ENCODE assay signal across 7 cellular contexts in genomic region chr4:26257444-26257843, GRCh38.
DNase-seq lines count a peak whose midpoint lies in the region; ATAC-seq and TF ChIP-seq lines count a peak whose summit lies in the region.
"Not testable (repeated sequence)": the region's sequence is repeated elsewhere in the genome, so short reads cannot be mapped to it uniquely, and the experiment has no call there.

No MANE protein-coding gene starts in this region.

- peak overlapping the region; percentile 78 for H3K4me2 ChIP-seq in OCI-LY3 (ENCODE audit: low read length)

- peak overlapping the region; percentile 47 for H3K4me3 ChIP-seq in OCI-LY3 (ENCODE audit: low read length)
- H3K4me3 ChIP-seq in neutrophil (ENCODE audit: low read depth in 1 of 2, low read length in 1 of 2): peak overlapping the region in 1 of 2 experiments; percentile 19

- H3K27me3 ChIP-seq in OCI-LY3 (ENCODE audit: low read depth, low read length); neutrophil: not testable (repeated sequence)

- not testable (repeated sequence) for H3K4me1 Mint-ChIP-seq in stimulated activated naive B cell treated with anti-CD40 and anti-IgM and Interleukin-4, amounts not matched to agents 10 μg/mL and 1 μg/mL and 100 μg/mL, for 72 hours

- H3K4me3 Mint-ChIP-seq in stimulated activated naive B cell treated with anti-CD40 and anti-IgM and Interleukin-4, amounts not matched to agents 10 μg/mL and 1 μg/mL and 100 μg/mL, for 72 hours: not testable (repeated sequence)

- H3K9me3 Mint-ChIP-seq in stimulated activated naive B cell treated with anti-CD40 and anti-IgM and Interleukin-4, amounts not matched to agents 10 μg/mL and 1 μg/mL and 100 μg/mL, for 72 hours: not testable (repeated sequence)

- H3K36me3 ChIP-seq in OCI-LY3 (replicated peaks; ENCODE audit: low read depth, low read length); neutrophil: not testable (repeated sequence)

- ATAC-seq in GM18502 (IDR thresholded peaks at IDR 0.05; ENCODE audit: poor library complexity, unreplicated experiment) (peak; percentile 22), GM19395 (IDR thresholded peaks at IDR 0.05; ENCODE audit: unreplicated experiment) (peak; percentile 14), HG03432 (IDR thresholded peaks at IDR 0.05; ENCODE audit: unreplicated experiment) (peak; percentile 6)
- peak; percentile 53 to 64 for ATAC-seq in stimulated activated naive B cell treated with anti-CD40 and anti-IgM and Interleukin-4, amounts not matched to agents 10 μg/mL and 1 μg/mL and 100 μg/mL, for 72 hours (replicated peaks)

- H3K4me1 ChIP-seq in OCI-LY3 (ENCODE audit: low read length) (peaks cover 54% of the 10 kb centered on the region), neutrophil (ENCODE audit: control insufficient read depth in 1 of 2, insufficient read depth in 1 of 2, low read depth in 1 of 2, low read length in 1 of 2) (peaks cover 67 to 70% of the 10 kb centered on the region in 2 experiments)

- H3K27me3 Mint-ChIP-seq in stimulated activated naive B cell treated with anti-CD40 and anti-IgM and Interleukin-4, amounts not matched to agents 10 μg/mL and 1 μg/mL and 100 μg/mL, for 72 hours: peaks cover 17 to 22% of the 10 kb centered on the region in 2 donors

- peak overlapping the region; percentile 44; the same call in 1 of the 2 replicates for H3K9ac ChIP-seq in OCI-LY3 (ENCODE audit: low read length)

- not testable (repeated sequence) for H3K79me2 ChIP-seq in OCI-LY3 (ENCODE audit: low read length)

- H3K27ac ChIP-seq in OCI-LY3 (ENCODE audit: low read length): peak overlapping the region; percentile 92
- peak overlapping the region; percentile 79 for H3K27ac ChIP-seq in neutrophil

- H3K36me3 Mint-ChIP-seq in stimulated activated naive B cell treated with anti-CD40 and anti-IgM and Interleukin-4, amounts not matched to agents 10 μg/mL and 1 μg/mL and 100 μg/mL, for 72 hours: not testable (repeated sequence)

- not testable (repeated sequence) for H3K27ac Mint-ChIP-seq in stimulated activated naive B cell treated with anti-CD40 and anti-IgM and Interleukin-4, amounts not matched to agents 10 μg/mL and 1 μg/mL and 100 μg/mL, for 72 hours

- DNase-seq in MV-4-11 (lab: John Stamatoyannopoulos, UW): peak; percentile 49
- not testable (repeated sequence) for DNase-seq in stimulated activated naive B cell treated with anti-CD40 and anti-IgM and Interleukin-4, amounts not matched to agents 10 μg/mL and 1 μg/mL and 100 μg/mL, for 72 hours

- not testable (repeated sequence) for H2AFZ ChIP-seq in OCI-LY3 (ENCODE audit: low read depth, low read length)

- not testable (repeated sequence) for H3K9me3 ChIP-seq in OCI-LY3 (ENCODE audit: insufficient read depth, low read length); neutrophil

- TF ChIP-seq CTCF in OCI-LY3 (IDR thresholded peaks at IDR 0.05; ENCODE audit: low read depth, low read length); neutrophil (IDR thresholded peaks at IDR 0.05): not testable (repeated sequence)

- not testable (repeated sequence) for H4K20me1 ChIP-seq in OCI-LY3 (ENCODE audit: insufficient read depth, low read length)

Comparison
In these comparisons a context has a peak if more than half of its experiments do, and no peak if none do; other contexts are left out.
1. ATAC-seq: peak in every context shown above with its lines; median percentile 58 in stimulated activated naive B cell treated with anti-CD40 and anti-IgM and Interleukin-4, amounts not matched to agents 10 μg/mL and 1 μg/mL and 100 μg/mL, for 72 hours; 22 in GM18502; 14 in GM19395; 6 in HG03432.